In the genomic region with DNA sequence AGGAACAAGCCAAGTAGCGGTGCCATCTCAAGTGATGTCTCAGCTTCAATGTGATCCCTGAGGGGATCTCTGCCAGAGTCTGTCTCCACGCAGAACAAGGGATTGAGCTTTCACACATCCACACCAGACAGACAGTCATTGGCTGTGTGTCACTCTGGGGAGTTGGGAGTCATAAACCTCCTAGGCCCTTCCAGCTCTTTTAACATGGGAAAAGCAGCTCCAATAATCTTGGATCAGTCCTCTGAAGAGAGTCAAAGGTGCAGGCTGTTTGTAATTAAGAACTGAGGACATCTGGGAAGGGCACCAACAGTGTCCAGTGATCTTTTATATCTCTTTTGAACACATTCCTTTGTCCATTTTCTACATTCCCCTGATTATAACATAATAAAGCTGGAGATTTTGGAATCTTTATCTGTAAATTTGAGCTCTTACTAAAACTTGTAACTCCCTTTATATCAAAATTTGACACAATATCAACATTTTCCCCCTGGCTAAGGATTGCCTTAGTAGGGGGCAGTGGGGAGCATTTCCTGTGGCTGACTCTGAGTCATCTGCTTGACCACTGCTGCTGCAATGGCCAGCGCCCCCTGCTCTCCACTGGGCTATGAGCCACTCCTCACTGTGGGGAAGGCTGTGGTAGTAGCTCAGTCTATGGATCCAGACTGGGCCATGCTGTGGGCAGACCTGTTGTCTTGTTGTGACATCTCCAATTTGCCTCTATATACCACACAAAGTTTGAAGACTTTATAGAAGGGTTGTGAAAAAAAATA, we compare ENCODE assay signal across 26 cellular contexts.
DNase-seq lines count a peak whose midpoint lies in the region; ATAC-seq and TF ChIP-seq lines count a peak whose summit lies in the region.
"Had no signal": no experiment of that assay in that cellular context is flagged by ENCODE, and none has a peak within 500 bp of the region (broad histone marks: within the 10 kb centered on the region; RNA-seq: fewer than 3 reads in every experiment).

No MANE protein-coding gene starts in this region.

- H3K4me3 ChIP-seq in body of pancreas (no peak overlapping the region), dorsolateral prefrontal cortex (no peak overlapping the region)
- H3K4me3 ChIP-seq: A549, GM12878, HAP-1, right lobe of liver had no signal

- TF ChIP-seq CTCF in body of pancreas (IDR thresholded peaks at IDR 0.05): no peak
- TF ChIP-seq CTCF in dorsolateral prefrontal cortex (IDR thresholded peaks at IDR 0.05 in 54 of 56, conservative IDR thresholded peaks at IDR 0.05 in 2 of 56; ENCODE audit: low read depth in 1 of 56, partially characterized antibody in 56 of 56): no peak

- H3K27me3 ChIP-seq in body of pancreas: no peaks in the 10 kb centered on the region
- H3K27me3 ChIP-seq in dorsolateral prefrontal cortex: peaks cover 0 to under 1% (median 0%) of the 10 kb centered on the region in 45 donors
- H3K27me3 ChIP-seq: right lobe of liver had no signal

- ATAC-seq in body of pancreas: peak; percentile 35
- ATAC-seq: A549, GM12878, right lobe of liver had no signal

- no peaks in the 10 kb centered on the region for H3K4me1 ChIP-seq in body of pancreas
- H3K4me1 ChIP-seq: A549, HAP-1, right lobe of liver had no signal

- DNase-seq in AG20443 (ENCODE audit: low spot score) (peak; percentile 33), body of pancreas (peak in 2 of 4 donors; percentile 8 to 28), iris pigment epithelial cell (ENCODE audit: low read depth) (peak; percentile 0), posterior vena cava (ENCODE audit: low spot score) (peak; percentile 83), medulla oblongata (ENCODE audit: extremely low spot score) (no peak), NCI-H1417 (lab: John Stamatoyannopoulos, UW) (no peak), dorsolateral prefrontal cortex (no peak)
- DNase-seq in activated T-cell treated with anti-CD3 and anti-CD28 coated beads, Interleukin-2, amount 50 U/mL, for 24 hours: no peak
- DNase-seq: activated CD4-positive, alpha-beta T cell treated with anti-CD3 and anti-CD28 coated beads, Interleukin-2, amount 50 U/mL, for 4 hours; activated naive CD4-positive, alpha-beta T cell treated with anti-CD3 and anti-CD28 coated beads for 36 hours; activated T-cell treated with anti-CD3 and anti-CD28 coated beads for 4 hours; C1 segment of cervical spinal cord; cortex of kidney; foreskin fibroblast; hypothalamus; NCI-H1436; NCI-H2171 treated with DMSO at 0.1 percent for 48 hours; nucleus accumbens; OCI-M1; right lobe of liver; SHP77 treated with DMSO at 0.1 percent for 48 hours; stimulated activated naive CD4-positive, alpha-beta T cell treated with Interleukin-2 at 50 U/mL for 16 hours had no signal

- no peak overlapping the region for H3K4me3 Mint-ChIP-seq in activated T-cell treated with anti-CD3 and anti-CD28 coated beads, Interleukin-2, amount 50 U/mL, for 24 hours
- H3K4me3 Mint-ChIP-seq: activated naive CD4-positive, alpha-beta T cell treated with anti-CD3 and anti-CD28 coated beads for 36 hours; brain had no signal

- no peaks in the 10 kb centered on the region for H3K9me3 Mint-ChIP-seq in activated T-cell treated with anti-CD3 and anti-CD28 coated beads, Interleukin-2, amount 50 U/mL, for 24 hours
- H3K9me3 Mint-ChIP-seq: activated naive CD4-positive, alpha-beta T cell treated with anti-CD3 and anti-CD28 coated beads for 36 hours; brain had no signal

- WGBS in body of pancreas, 2 donors: 41 to 55% methylated on average over 3 of the region's 3 CpGs

- intact Hi-C loops in body of pancreas (cut with DNase I) (no loop called here), posterior vena cava (cut with DNase I) (no loop called here), dorsolateral prefrontal cortex (cut with DNase I) (no loop called here)

- no peaks in the 10 kb centered on the region for H3K36me3 ChIP-seq in body of pancreas (replicated peaks in 1 of 2; ENCODE audit: insufficient read depth in 1 of 2, low read depth in 2 of 2)
- H3K36me3 ChIP-seq: HAP-1, right lobe of liver had no signal

- no peaks in the 10 kb centered on the region for H3K36me3 Mint-ChIP-seq in activated T-cell treated with anti-CD3 and anti-CD28 coated beads, Interleukin-2, amount 50 U/mL, for 24 hours (ENCODE audit: low read depth)
- H3K36me3 Mint-ChIP-seq: brain had no signal

- H3K27ac Mint-ChIP-seq in activated T-cell treated with anti-CD3 and anti-CD28 coated beads, Interleukin-2, amount 50 U/mL, for 24 hours: no peak overlapping the region
- H3K27ac Mint-ChIP-seq: activated naive CD4-positive, alpha-beta T cell treated with anti-CD3 and anti-CD28 coated beads for 36 hours; brain had no signal

- H3K27ac ChIP-seq in body of pancreas (no peak overlapping the region), dorsolateral prefrontal cortex (no peak overlapping the region)
- H3K27ac ChIP-seq: A549, right lobe of liver had no signal

- no peaks in the 10 kb centered on the region for H3K4me1 Mint-ChIP-seq in activated T-cell treated with anti-CD3 and anti-CD28 coated beads, Interleukin-2, amount 50 U/mL, for 24 hours (ENCODE audit: low read depth)
- H3K4me1 Mint-ChIP-seq: brain had no signal

- H3K9me3 ChIP-seq in body of pancreas: no peaks in the 10 kb centered on the region
- H3K9me3 ChIP-seq: A549, HAP-1, right lobe of liver had no signal

- H3K27me3 Mint-ChIP-seq in activated T-cell treated with anti-CD3 and anti-CD28 coated beads, Interleukin-2, amount 50 U/mL, for 24 hours: no peaks in the 10 kb centered on the region
- H3K27me3 Mint-ChIP-seq: brain had no signal

- TF ChIP-seq POLR2A in body of pancreas (IDR thresholded peaks at IDR 0.05): no peak

Comparison
In these comparisons a context has a peak if more than half of its experiments do, and no peak if none do; other contexts are left out.
1. DNase-seq: peak in AG20443 (single experiment), iris pigment epithelial cell (single experiment) and posterior vena cava (single experiment); none in activated T-cell treated with anti-CD3 and anti-CD28 coated beads, Interleukin-2, amount 50 U/mL, for 24 hours (single experiment), medulla oblongata (single experiment), NCI-H1417 (0 of 3) and dorsolateral prefrontal cortex (0 of 10).